In the genomic region with DNA sequence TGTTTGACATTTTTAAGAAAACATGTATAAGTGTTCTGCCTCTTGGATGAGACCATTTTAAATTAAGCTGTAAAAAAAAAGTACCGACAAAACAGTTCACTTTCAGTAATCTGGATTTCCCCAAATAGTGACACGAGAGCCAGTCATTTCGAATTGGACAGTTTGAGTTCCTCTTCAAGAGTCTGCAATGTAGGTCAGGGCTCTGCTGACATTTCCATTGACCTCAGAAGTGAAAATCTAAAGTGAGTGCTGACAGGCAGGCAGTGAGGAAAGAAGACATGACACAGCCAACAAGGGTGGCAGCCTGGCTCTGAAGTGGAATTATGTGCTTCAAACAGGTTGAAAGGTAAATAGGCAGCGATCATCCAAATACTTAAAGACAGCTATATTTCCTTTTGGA, we compare ENCODE assay signal across 12 cellular contexts. TPM values are rescaled to one million over a fixed set of nuclear protein-coding genes. Genes with fewer than 3 reads are reported as not detected.
DNase-seq lines count a peak whose midpoint lies in the region; ATAC-seq, FAIRE-seq and TF ChIP-seq lines count a peak whose summit lies in the region.
"Had no signal": no experiment of that assay in that cellular context is flagged by ENCODE, and none has a peak within 500 bp of the region (broad histone marks: within the 10 kb centered on the region; RNA-seq: fewer than 3 reads in every experiment).

A gene with protein sequence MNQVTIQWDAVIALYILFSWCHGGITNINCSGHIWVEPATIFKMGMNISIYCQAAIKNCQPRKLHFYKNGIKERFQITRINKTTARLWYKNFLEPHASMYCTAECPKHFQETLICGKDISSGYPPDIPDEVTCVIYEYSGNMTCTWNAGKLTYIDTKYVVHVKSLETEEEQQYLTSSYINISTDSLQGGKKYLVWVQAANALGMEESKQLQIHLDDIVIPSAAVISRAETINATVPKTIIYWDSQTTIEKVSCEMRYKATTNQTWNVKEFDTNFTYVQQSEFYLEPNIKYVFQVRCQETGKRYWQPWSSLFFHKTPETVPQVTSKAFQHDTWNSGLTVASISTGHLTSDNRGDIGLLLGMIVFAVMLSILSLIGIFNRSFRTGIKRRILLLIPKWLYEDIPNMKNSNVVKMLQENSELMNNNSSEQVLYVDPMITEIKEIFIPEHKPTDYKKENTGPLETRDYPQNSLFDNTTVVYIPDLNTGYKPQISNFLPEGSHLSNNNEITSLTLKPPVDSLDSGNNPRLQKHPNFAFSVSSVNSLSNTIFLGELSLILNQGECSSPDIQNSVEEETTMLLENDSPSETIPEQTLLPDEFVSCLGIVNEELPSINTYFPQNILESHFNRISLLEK (plus strand): TSS at position 259 of the 400 bp plus-strand sequence. CDS start 1,667 bp downstream, outside the sequence.

- H3K4me3 ChIP-seq in foreskin fibroblast (ENCODE audit: low read depth in 1 of 2, low read length in 2 of 2): no peak within 1 kb of the TSS
- H3K4me3 ChIP-seq: mucosa of descending colon had no signal

- ATAC-seq in GM19328 (IDR thresholded peaks at IDR 0.05; ENCODE audit: unreplicated experiment) (peak; percentile 76), HG03045 (IDR thresholded peaks at IDR 0.05; ENCODE audit: unreplicated experiment) (peak; percentile 83)
- ATAC-seq: mucosa of descending colon, WTC11 had no signal

- TF ChIP-seq POLR2A in GM12891 (IDR thresholded peaks at IDR 0.05; ENCODE audit: low read depth, low read length): no peak

- FAIRE-seq in GM12891 (lab: Jason Lieb, UNC): peak; percentile 72
- FAIRE-seq: endometrium had no signal

- TF ChIP-seq CTCF in foreskin fibroblast (IDR thresholded peaks at IDR 0.05; ENCODE audit: low read depth, low read length): no peak

- DNase-seq in GM12891 (ENCODE audit: insufficient read length, low spot score) (no peak), RPMI8226 (no peak), NCI-H446 treated with DMSO at 0.1 percent for 48 hours (lab: John Stamatoyannopoulos, UW) (no peak), NCI-H2081 (lab: John Stamatoyannopoulos, UW) (no peak), foreskin fibroblast (no peak)
- peak; percentile 29 for DNase-seq in activated gamma-delta T cell treated with anti-CD3 and anti-CD28 coated beads, Interleukin-2, amount 50 U/mL, for 16 hours (ENCODE audit: low read depth)
- DNase-seq: mucosa of descending colon, NCI-H187 had no signal

TF ChIP-seq in GM12891, 5 proteins besides CTCF, POLR2A, EP300 and RAD21:
- no peak; the same call in 1 of the 2 replicates for TF ChIP-seq TAF1 (IDR thresholded peaks at IDR 0.05; ENCODE audit: low read depth, low read length)
- TF ChIP-seq SPI1 (IDR thresholded peaks at IDR 0.05; ENCODE audit: low read depth, low read length): peak; percentile 78

RNA-seq across cellular contexts. Expression of the gene that starts here (rescaled TPM):
- 1.1 TPM for polyA plus RNA-seq in GM12891 (2012; ENCODE audit: low read depth, missing spikeins)
